In genomic region chr3:66196633-66197032, GRCh38 we compare ENCODE assay signal across 12 cellular contexts. TPM values are rescaled to one million over a fixed set of nuclear protein-coding genes. Genes with fewer than 3 reads are reported as not detected.
A peak's percentile ranks its signal among the peaks of the same experiment; 100 is the strongest.
DNase-seq lines count a peak whose midpoint lies in the region; ATAC-seq, FAIRE-seq and TF ChIP-seq lines count a peak whose summit lies in the region.
"Had no signal": no experiment of that assay in that cellular context is flagged by ENCODE, and none has a peak within 500 bp of the region (broad histone marks: within the 10 kb centered on the region; RNA-seq: fewer than 3 reads in every experiment).

No MANE protein-coding gene starts in this region.

- ATAC-seq in HG02610 (IDR thresholded peaks at IDR 0.05; ENCODE audit: unreplicated experiment) (no peak), T-cell (replicated peaks in 1 of 4) (no peak)
- ATAC-seq: CD8-positive, alpha-beta T cell had no signal

- H3K79me2 ChIP-seq in hepatocyte, result no peaks in the 10 kb centered on the region

- no peak overlapping the region for H3K4me3 Mint-ChIP-seq in T-cell
- H3K4me3 Mint-ChIP-seq: CD8-positive, alpha-beta T cell had no signal

- no peaks in the 10 kb centered on the region for H4K20me1 ChIP-seq in hepatocyte (ENCODE audit: insufficient read depth, poor library complexity, severe bottlenecking)

- no peaks in the 10 kb centered on the region for H3K36me3 ChIP-seq in hepatocyte (replicated peaks; ENCODE audit: insufficient read depth, low read depth)
- H3K36me3 ChIP-seq: spleen had no signal

- H3K27ac ChIP-seq in 22Rv1 (no peak overlapping the region), VCaP (no peak overlapping the region), hepatocyte (no peak overlapping the region)
- H3K27ac ChIP-seq: spleen had no signal

- no peak for FAIRE-seq in D721Med (lab: Jason Lieb, UNC)

- no peak overlapping the region for H3K27ac Mint-ChIP-seq in T-cell
- H3K27ac Mint-ChIP-seq: CD8-positive, alpha-beta T cell had no signal

- H3K4me1 ChIP-seq in hepatocyte (ENCODE audit: insufficient read depth), result no peaks in the 10 kb centered on the region

- no peak overlapping the region for H3K4me3 ChIP-seq in hepatocyte
- H3K4me3 ChIP-seq: spleen had no signal

- no peaks in the 10 kb centered on the region for H3K27me3 ChIP-seq in hepatocyte

- peaks cover 0 to 6% (median 3%) of the 10 kb centered on the region in 3 donors for H3K4me1 Mint-ChIP-seq in T-cell

- no peak overlapping the region for H3K4me2 ChIP-seq in hepatocyte

- H3K27me3 Mint-ChIP-seq in T-cell, result peaks cover 26 to 29% of the 10 kb centered on the region in 2 donors

- no peak for DNase-seq in D721Med (ENCODE audit: insufficient read length, low spot score)
- no peak for DNase-seq in hepatocyte (ENCODE audit: low spot score)
- no peak for DNase-seq in SIG-M5 treated with dmso at 0.1 percent for 504 hours (lab: John Stamatoyannopoulos, UW; ENCODE audit: unreplicated experiment)
- no peak for DNase-seq in T-cell
- DNase-seq in stimulated activated CD4-positive, alpha-beta T cell treated with anti-CD3 and anti-CD28 coated beads, Interleukin-12 subunit alpha, Interleukin-12 subunit beta, amount 100 ng/mL, for 4 hours, result no peak
- DNase-seq: amygdala; CD8-positive, alpha-beta T cell; NCI-H1436 treated with DMSO at 0.1 percent for 48 hours; spleen had no signal

- no peaks in the 10 kb centered on the region for H3K9me2 ChIP-seq in hepatocyte (replicated peaks; ENCODE audit: insufficient read depth)

- H3K9me3 Mint-ChIP-seq in T-cell, result no peaks in the 10 kb centered on the region
- H3K9me3 Mint-ChIP-seq: CD8-positive, alpha-beta T cell had no signal

- no peaks in the 10 kb centered on the region for H3K36me3 Mint-ChIP-seq in T-cell
- H3K36me3 Mint-ChIP-seq: CD8-positive, alpha-beta T cell had no signal

- H2AFZ ChIP-seq in hepatocyte, result no peak overlapping the region

- POLR2A ChIA-PET in T-cell (lab: Charles Lee), result no interaction called here

- no peaks in the 10 kb centered on the region for H3K9me3 ChIP-seq in hepatocyte (ENCODE audit: low read depth)
- H3K9me3 ChIP-seq: spleen had no signal

- TF ChIP-seq CTCF in 22Rv1 (IDR thresholded peaks at IDR 0.05), result peak; percentile 52
- peak; percentile 32 for TF ChIP-seq CTCF in D721Med (IDR thresholded peaks at IDR 0.05; ENCODE audit: insufficient read depth, missing control alignments)
- TF ChIP-seq CTCF in VCaP (conservative IDR thresholded peaks at IDR 0.05), result peak; percentile 74
- TF ChIP-seq CTCF in hepatocyte (IDR thresholded peaks at IDR 0.05; ENCODE audit: poor library complexity), result peak; percentile 65

- CTCF ChIA-PET in T-cell (lab: Charles Lee), result no interaction called here

RNA-seq across cellular contexts. Expression of gene SLC25A26, which starts 24.2 kb away (rescaled TPM):
- 17.9 and 19.8 TPM in 2 replicates for total RNA-seq in hepatocyte
- 22.4 and 25.7 TPM in 2 replicates for polyA plus RNA-seq in hepatocyte
- total RNA-seq in T-cell, result 10 to 100 TPM; 16.6 to 26.9 (median 23.5) TPM
